37 cellular contexts compared by ENCODE assay signal in the genomic region with DNA sequence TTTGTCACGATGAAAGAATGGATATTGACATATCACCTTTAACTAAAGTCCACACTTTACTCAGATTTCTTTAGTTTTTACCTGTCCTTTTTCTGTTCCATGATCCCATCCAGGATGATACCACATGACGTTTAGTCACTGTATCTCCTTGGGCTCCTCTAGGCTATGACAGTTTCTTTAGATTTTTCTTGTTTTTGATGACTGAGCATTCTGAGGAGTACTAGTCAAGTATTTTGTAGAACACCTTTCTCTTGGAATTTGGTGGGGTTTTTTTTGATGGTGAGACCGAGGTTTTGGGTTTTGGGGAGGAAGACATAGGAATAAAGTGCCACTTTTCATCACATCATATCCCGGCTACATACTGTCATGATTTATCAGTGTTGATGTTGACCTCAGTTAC. TPM values are rescaled to one million over a fixed set of nuclear protein-coding genes. Genes with fewer than 3 reads are reported as not detected.
"Had no signal": no experiment of that assay in that cellular context is flagged by ENCODE, and none has a peak within 500 bp of the region (broad histone marks: within the 10 kb centered on the region; RNA-seq: fewer than 3 reads in every experiment).

No MANE protein-coding gene starts in this region.

- ATAC-seq: activated CD8-positive, alpha-beta T cell treated with anti-CD3 and anti-CD28 coated beads for 36 hours; activated naive CD4-positive, alpha-beta T cell treated with anti-CD3 and anti-CD28 coated beads, Interleukin-2, amount 50 U/mL, for 72 hours; activated T-cell treated with anti-CD3 and anti-CD28 coated beads, Interleukin-2, amount 50 U/mL, for 4 hours; activated T-cell treated with anti-CD3 and anti-CD28 coated beads, Interleukin-2, amount 50 U/mL, for 72 hours; activated T-helper 17 cell treated with anti-CD3 and anti-CD28 coated beads, Interleukin-2, amount 50 U/mL, for 72 hours; body of pancreas had no signal

- H3K4me3 ChIP-seq: adrenal gland, body of pancreas, breast epithelium had no signal

- H3K4me1 ChIP-seq: body of pancreas, breast epithelium had no signal

- DNase-seq: activated B cell treated with CpG ODN at 0.5 μM for 24 hours; activated CD4-positive, alpha-beta memory T cell treated with anti-CD3 and anti-CD28 coated beads for 36 hours; activated CD4-positive, alpha-beta T cell treated with anti-CD3 and anti-CD28 coated beads for 4 hours; activated CD4-positive, alpha-beta T cell treated with anti-CD3 and anti-CD28 coated beads, Interleukin-2, amount 10 ng/mL, durations not matched to agents 24 days and 14 days; activated CD4-positive, alpha-beta T cell treated with anti-CD3 and anti-CD28 coated beads, Interleukin-2, amount 50 U/mL, for 1 hour; activated CD4-positive, alpha-beta T cell treated with anti-CD3 and anti-CD28 coated beads, Interleukin-2, amount 50 U/mL, for 4 hours; activated CD4-positive, CD25-positive, alpha-beta regulatory T cell treated with anti-CD3 and anti-CD28 coated beads, Interleukin-2, amount 50 U/mL, for 72 hours; activated CD8-positive, alpha-beta memory T cell treated with anti-CD3 and anti-CD28 coated beads, Interleukin-2, amount 50 U/mL, for 4 hours; activated CD8-positive, alpha-beta T cell treated with anti-CD3 and anti-CD28 coated beads for 36 hours; activated effector memory CD4-positive, alpha-beta T cell treated with anti-CD3 and anti-CD28 coated beads, Interleukin-2, amount 50 U/mL, for 16 hours; activated gamma-delta T cell treated with Interleukin-2 at 50 U/mL for 16 hours; activated naive CD4-positive, alpha-beta T cell; activated naive CD4-positive, alpha-beta T cell treated with anti-CD3 and anti-CD28 coated beads for 36 hours; activated naive CD4-positive, alpha-beta T cell treated with anti-CD3 and anti-CD28 coated beads, Interleukin-2, amount 50 U/mL, for 16 hours; activated naive CD8-positive, alpha-beta T cell treated with anti-CD3 and anti-CD28 coated beads for 36 hours; activated T-cell treated with anti-CD3 and anti-CD28 coated beads for 4 hours; activated T-cell treated with anti-CD3 and anti-CD28 coated beads, Interleukin-2, amount 50 U/mL, for 1 hour; activated T-cell treated with anti-CD3 and anti-CD28 coated beads, Interleukin-2, amount 50 U/mL, for 4 hours; activated T-cell treated with anti-CD3 and anti-CD28 coated beads, Interleukin-2, amount 50 U/mL, for 72 hours; adrenal gland; amniotic stem cell; aorta; body of pancreas; brain microvascular endothelial cell; central memory CD4-positive, alpha-beta T cell; T-helper 2 cell; T-helper 9 cell had no signal

- H3K36me3 ChIP-seq: adrenal gland, brain microvascular endothelial cell, breast epithelium had no signal

- H3K9me3 ChIP-seq: adrenal gland, body of pancreas, breast epithelium had no signal

- H3K27me3 ChIP-seq: body of pancreas, brain microvascular endothelial cell, breast epithelium had no signal

- FAIRE-seq: astrocyte, TTC549 had no signal

- H3K27ac ChIP-seq: adrenal gland, body of pancreas, brain microvascular endothelial cell, breast epithelium, VCaP had no signal

RNA-seq across cellular contexts. Expression of gene LDHAL6A, which starts 4.0 kb away (rescaled TPM):
- total RNA-seq: activated B cell treated with CpG ODN at 0.5 μM for 24 hours; activated CD4-positive, alpha-beta T cell treated with anti-CD3 and anti-CD28 coated beads, Interleukin-2, amount 10 ng/mL, durations not matched to agents 24 days and 14 days; activated CD8-positive, alpha-beta memory T cell treated with anti-CD3 and anti-CD28 coated beads for 36 hours; activated CD8-positive, alpha-beta T cell treated with anti-CD3 and anti-CD28 coated beads for 36 hours; activated naive CD4-positive, alpha-beta T cell treated with anti-CD3 and anti-CD28 coated beads, Interleukin-2, amount 50 U/mL, for 72 hours; activated naive CD8-positive, alpha-beta T cell treated with anti-CD3 and anti-CD28 coated beads for 36 hours; activated T-cell treated with anti-CD3 and anti-CD28 coated beads, Interleukin-2, amount 50 U/mL, for 4 hours; activated T-cell treated with anti-CD3 and anti-CD28 coated beads, Interleukin-2, amount 50 U/mL, for 72 hours; activated T-helper 1 cell treated with anti-CD3 and anti-CD28 coated beads, Interleukin-12 subunit alpha, Interleukin-12 subunit beta, Interleukin-2, Interleukin-4 antibody, amounts not matched to agents 30 ng/mL and 10 ng/mL and 1 ng/mL, durations not matched to agents 14 hours and 24 hours and 36 hours; activated T-helper 17 cell treated with anti-CD3 and anti-CD28 coated beads, Interleukin-2, amount 50 U/mL, for 72 hours; adrenal gland; aorta; astrocyte; body of pancreas; breast epithelium; cardiac septum had no signal
- polyA plus RNA-seq: aorta had no signal

RNA-seq across cellular contexts. Expression of gene LDHC, which starts 47.5 kb away (rescaled TPM):
- total RNA-seq: activated B cell treated with CpG ODN at 0.5 μM for 24 hours; activated CD4-positive, alpha-beta memory T cell treated with anti-CD3 and anti-CD28 coated beads for 36 hours; activated CD4-positive, alpha-beta T cell treated with anti-CD3 and anti-CD28 coated beads, Interleukin-2, amount 10 ng/mL, durations not matched to agents 24 days and 14 days; activated CD8-positive, alpha-beta memory T cell treated with anti-CD3 and anti-CD28 coated beads for 36 hours; activated CD8-positive, alpha-beta T cell treated with anti-CD3 and anti-CD28 coated beads for 36 hours; activated naive CD4-positive, alpha-beta T cell treated with anti-CD3 and anti-CD28 coated beads for 36 hours; activated naive CD4-positive, alpha-beta T cell treated with anti-CD3 and anti-CD28 coated beads, Interleukin-2, amount 50 U/mL, for 72 hours; activated naive CD8-positive, alpha-beta T cell treated with anti-CD3 and anti-CD28 coated beads for 36 hours; activated T-cell treated with anti-CD3 and anti-CD28 coated beads, Interleukin-2, amount 50 U/mL, for 72 hours; activated T-helper 1 cell treated with anti-CD3 and anti-CD28 coated beads, Interleukin-12 subunit alpha, Interleukin-12 subunit beta, Interleukin-2, Interleukin-4 antibody, amounts not matched to agents 30 ng/mL and 10 ng/mL and 1 ng/mL, durations not matched to agents 14 hours and 24 hours and 36 hours; astrocyte; body of pancreas; breast epithelium; cerebellum had no signal
